Comparison of ENCODE assay signal across 18 cellular contexts in the genomic region with DNA sequence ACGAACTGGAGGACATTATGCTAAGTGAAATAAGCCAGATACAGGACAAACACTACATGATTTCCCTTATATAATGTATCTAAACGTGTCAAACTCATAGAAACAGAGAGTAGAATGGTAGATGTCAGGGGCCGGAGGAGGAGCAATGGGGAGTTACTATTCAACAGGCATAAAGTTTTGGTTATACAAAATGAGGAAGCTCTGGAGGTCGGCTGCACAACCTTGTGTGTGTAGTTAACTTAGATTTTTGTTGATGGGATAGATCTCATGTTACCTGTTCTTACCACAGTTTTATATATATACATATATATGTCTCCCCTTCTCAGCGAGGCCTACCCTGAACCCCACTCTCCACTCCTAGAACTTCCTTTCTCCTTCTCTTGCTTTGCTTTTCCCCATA. TPM values are rescaled to one million over a fixed set of nuclear protein-coding genes. Genes with fewer than 3 reads are reported as not detected.
"Had no signal": no experiment of that assay in that cellular context is flagged by ENCODE, and none has a peak within 500 bp of the region (broad histone marks: within the 10 kb centered on the region; RNA-seq: fewer than 3 reads in every experiment).

No MANE protein-coding gene starts in this region.

- DNase-seq: activated CD4-positive, alpha-beta T cell treated with anti-CD3 and anti-CD28 coated beads, Interleukin-2, amount 10 ng/mL, durations not matched to agents 24 days and 14 days; activated CD8-positive, alpha-beta T cell treated with anti-CD3 and anti-CD28 coated beads for 36 hours; activated naive CD4-positive, alpha-beta T cell treated with anti-CD3 and anti-CD28 coated beads, Interleukin-2, amount 10 ng/mL, durations not matched to agents 7 days and 5 days; activated naive CD8-positive, alpha-beta T cell treated with anti-CD3 and anti-CD28 coated beads, Interleukin-2, amount 50 U/mL, for 24 hours; activated T-cell treated with anti-CD3 and anti-CD28 coated beads, Interleukin-2, amount 50 U/mL, for 24 hours; aorta; gastrocnemius medialis; head of caudate nucleus; kidney; midbrain; pancreas; stimulated activated CD4-positive, alpha-beta T cell treated with anti-CD3 and anti-CD28 coated beads, Interleukin-4, amount 100 ng/mL, for 4 hours had no signal

- H3K4me3 ChIP-seq: coronary artery, gastrocnemius medialis, neural progenitor cell, pancreas had no signal

- H3K4me1 ChIP-seq: gastrocnemius medialis had no signal

- H3K36me3 ChIP-seq: gastrocnemius medialis, neural progenitor cell, pancreas had no signal

- H3K36me3 Mint-ChIP-seq: activated naive CD4-positive, alpha-beta T cell treated with anti-CD3 and anti-CD28 coated beads, Interleukin-2, amount 10 ng/mL, durations not matched to agents 7 days and 5 days; neural progenitor cell; stimulated activated memory B cell treated with anti-CD40 and anti-IgM and Interleukin-4, amounts not matched to agents 10 μg/mL and 1 μg/mL and 100 μg/mL, for 72 hours had no signal

- ATAC-seq: activated CD8-positive, alpha-beta T cell treated with anti-CD3 and anti-CD28 coated beads for 36 hours; activated naive CD8-positive, alpha-beta T cell treated with anti-CD3 and anti-CD28 coated beads, Interleukin-2, amount 50 U/mL, for 24 hours; gastrocnemius medialis; stimulated activated memory B cell treated with anti-CD40 and anti-IgM and Interleukin-4, amounts not matched to agents 10 μg/mL and 1 μg/mL and 100 μg/mL, for 72 hours had no signal

- H3K9ac ChIP-seq: neural progenitor cell had no signal

- H3K27me3 Mint-ChIP-seq: activated CD4-positive, alpha-beta T cell treated with anti-CD3 and anti-CD28 coated beads, Interleukin-2, amount 10 ng/mL, durations not matched to agents 24 days and 14 days; activated naive CD8-positive, alpha-beta T cell treated with anti-CD3 and anti-CD28 coated beads, Interleukin-2, amount 50 U/mL, for 24 hours; stimulated activated memory B cell treated with anti-CD40 and anti-IgM and Interleukin-4, amounts not matched to agents 10 μg/mL and 1 μg/mL and 100 μg/mL, for 72 hours had no signal

- H3K9me3 ChIP-seq: gastrocnemius medialis, pancreas had no signal

- H3K27me3 ChIP-seq: gastrocnemius medialis, neural progenitor cell, pancreas had no signal

- H2AFZ ChIP-seq: neural progenitor cell had no signal

- H3K4me1 Mint-ChIP-seq: activated CD4-positive, alpha-beta T cell treated with anti-CD3 and anti-CD28 coated beads, Interleukin-2, amount 10 ng/mL, durations not matched to agents 24 days and 14 days; activated naive CD4-positive, alpha-beta T cell treated with anti-CD3 and anti-CD28 coated beads, Interleukin-2, amount 10 ng/mL, durations not matched to agents 7 days and 5 days; activated naive CD8-positive, alpha-beta T cell treated with anti-CD3 and anti-CD28 coated beads, Interleukin-2, amount 50 U/mL, for 24 hours; stimulated activated memory B cell treated with anti-CD40 and anti-IgM and Interleukin-4, amounts not matched to agents 10 μg/mL and 1 μg/mL and 100 μg/mL, for 72 hours had no signal

- H3K27ac ChIP-seq: coronary artery, gastrocnemius medialis, neural progenitor cell, pancreas had no signal

- H3K9me3 Mint-ChIP-seq: activated CD8-positive, alpha-beta T cell treated with anti-CD3 and anti-CD28 coated beads for 36 hours; activated naive CD4-positive, alpha-beta T cell treated with anti-CD3 and anti-CD28 coated beads, Interleukin-2, amount 10 ng/mL, durations not matched to agents 7 days and 5 days; activated naive CD8-positive, alpha-beta T cell treated with anti-CD3 and anti-CD28 coated beads, Interleukin-2, amount 50 U/mL, for 24 hours; activated T-cell treated with anti-CD3 and anti-CD28 coated beads, Interleukin-2, amount 50 U/mL, for 24 hours; neural progenitor cell; stimulated activated memory B cell treated with anti-CD40 and anti-IgM and Interleukin-4, amounts not matched to agents 10 μg/mL and 1 μg/mL and 100 μg/mL, for 72 hours had no signal

- H3K27ac Mint-ChIP-seq: activated CD4-positive, alpha-beta T cell treated with anti-CD3 and anti-CD28 coated beads, Interleukin-2, amount 10 ng/mL, durations not matched to agents 24 days and 14 days; activated CD8-positive, alpha-beta T cell treated with anti-CD3 and anti-CD28 coated beads for 36 hours; activated naive CD4-positive, alpha-beta T cell treated with anti-CD3 and anti-CD28 coated beads, Interleukin-2, amount 10 ng/mL, durations not matched to agents 7 days and 5 days; activated naive CD8-positive, alpha-beta T cell treated with anti-CD3 and anti-CD28 coated beads, Interleukin-2, amount 50 U/mL, for 24 hours; activated T-cell treated with anti-CD3 and anti-CD28 coated beads, Interleukin-2, amount 50 U/mL, for 24 hours; stimulated activated memory B cell treated with anti-CD40 and anti-IgM and Interleukin-4, amounts not matched to agents 10 μg/mL and 1 μg/mL and 100 μg/mL, for 72 hours; T-helper 1 cell treated with Interleukin-12 subunit alpha and Interleukin-12 subunit beta and Interleukin-4 antibody, amounts not matched to agents 30 μg/mL and 1 μg/mL, for 36 hours had no signal

- H3K4me3 Mint-ChIP-seq: activated CD4-positive, alpha-beta T cell treated with anti-CD3 and anti-CD28 coated beads, Interleukin-2, amount 10 ng/mL, durations not matched to agents 24 days and 14 days; activated CD8-positive, alpha-beta T cell treated with anti-CD3 and anti-CD28 coated beads for 36 hours; activated naive CD4-positive, alpha-beta T cell treated with anti-CD3 and anti-CD28 coated beads, Interleukin-2, amount 10 ng/mL, durations not matched to agents 7 days and 5 days; activated naive CD8-positive, alpha-beta T cell treated with anti-CD3 and anti-CD28 coated beads, Interleukin-2, amount 50 U/mL, for 24 hours; activated T-cell treated with anti-CD3 and anti-CD28 coated beads, Interleukin-2, amount 50 U/mL, for 24 hours; neural progenitor cell; stimulated activated memory B cell treated with anti-CD40 and anti-IgM and Interleukin-4, amounts not matched to agents 10 μg/mL and 1 μg/mL and 100 μg/mL, for 72 hours; T-helper 1 cell treated with Interleukin-12 subunit alpha and Interleukin-12 subunit beta and Interleukin-4 antibody, amounts not matched to agents 30 μg/mL and 1 μg/mL, for 36 hours had no signal

- H3K4me2 ChIP-seq: neural progenitor cell had no signal

RNA-seq across cellular contexts. Expression of gene TECTB, which starts 22.4 kb away (rescaled TPM):
- total RNA-seq: activated CD4-positive, alpha-beta T cell treated with anti-CD3 and anti-CD28 coated beads, Interleukin-2, amount 10 ng/mL, durations not matched to agents 24 days and 14 days; activated CD8-positive, alpha-beta T cell treated with anti-CD3 and anti-CD28 coated beads for 36 hours; aorta; gastrocnemius medialis; kidney; lung microvascular endothelial cell; pancreas; sciatic nerve had no signal
- polyA plus RNA-seq: aorta, pancreas had no signal
